6 cellular contexts compared by ENCODE assay signal in the genomic region with DNA sequence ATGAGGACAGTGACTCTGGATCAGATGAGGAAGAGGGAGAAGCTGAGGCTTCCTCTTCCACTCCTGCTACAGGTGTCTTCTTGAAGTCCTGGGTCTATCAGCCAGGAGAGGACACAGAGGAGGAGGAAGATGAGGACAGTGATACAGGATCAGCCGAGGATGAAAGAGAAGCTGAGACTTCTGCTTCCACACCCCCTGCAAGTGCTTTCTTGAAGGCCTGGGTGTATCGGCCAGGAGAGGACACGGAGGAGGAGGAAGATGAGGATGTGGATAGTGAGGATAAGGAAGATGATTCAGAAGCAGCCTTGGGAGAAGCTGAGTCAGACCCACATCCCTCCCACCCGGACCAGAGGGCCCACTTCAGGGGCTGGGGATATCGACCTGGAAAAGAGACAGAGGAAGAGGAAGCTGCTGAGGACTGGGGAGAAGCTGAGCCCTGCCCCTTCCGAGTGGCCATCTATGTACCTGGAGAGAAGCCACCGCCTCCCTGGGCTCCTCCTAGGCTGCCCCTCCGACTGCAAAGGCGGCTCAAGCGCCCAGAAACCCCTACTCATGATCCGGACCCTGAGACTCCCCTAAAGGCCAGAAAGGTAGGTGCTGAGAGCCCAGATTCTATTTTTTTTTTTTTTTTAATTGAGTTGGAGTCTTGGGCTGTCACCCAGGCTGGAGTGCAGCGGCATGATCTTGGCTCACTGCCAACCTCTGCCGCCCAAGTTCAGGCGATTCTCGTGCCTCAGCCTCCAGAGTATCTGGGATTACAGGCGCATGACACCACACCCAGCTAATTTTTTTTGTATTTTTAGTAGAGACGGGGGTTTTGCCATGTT. TPM values are rescaled to one million over a fixed set of nuclear protein-coding genes. Genes with fewer than 3 reads are reported as not detected.
DNase-seq lines count a peak whose midpoint lies in the region; ATAC-seq and TF ChIP-seq lines count a peak whose summit lies in the region.

No MANE protein-coding gene starts in this region.

- no peak overlapping the region for H4K8ac ChIP-seq in H9 (replicated peaks; ENCODE audit: insufficient read length, low read depth, low read length)

- H3K27ac Mint-ChIP-seq in H9 = peak overlapping the region in 2 of 3 experiments; percentile 50 to 100; a peak in 3 of 7 replicates

- H3T11ph ChIP-seq in H9 (ENCODE audit: low read length) = no peak overlapping the region

- WGBS in H9 (ENCODE audit: extremely low coverage, insufficient read length, low lambda C conversion rate) = no CpG with 5 or more reads among the region's 17 CpGs

- H3K56ac ChIP-seq in H9 (ENCODE audit: insufficient read length, low read depth, low read length) = no peak overlapping the region

- no peak overlapping the region for H4K5ac ChIP-seq in H9 (ENCODE audit: insufficient read length, low read depth, low read length)

- peaks cover 3% of the 10 kb centered on the region for H3K4me1 ChIP-seq in H9 (ENCODE audit: insufficient read depth, low read length)

- peak; percentile 5 for ATAC-seq in SK-N-SH treated with all-trans-retinoic acid at 6 μM for 48 hours
- no peak for ATAC-seq in HG02885 (IDR thresholded peaks at IDR 0.05; ENCODE audit: poor library complexity, unreplicated experiment)

- no peak overlapping the region for H2BK120ac ChIP-seq in H9 (ENCODE audit: low read depth, low read length, poor library complexity, severe bottlenecking)

- no peak overlapping the region for H3K18ac ChIP-seq in H9 (ENCODE audit: insufficient read length, low read depth, low read length)

- H4K20me1 ChIP-seq in H9 (ENCODE audit: control insufficient read depth, insufficient read depth, insufficient read length) = no peaks in the 10 kb centered on the region

- H3K36me3 Mint-ChIP-seq in H9 (ENCODE audit: insufficient read depth in 1 of 3, low read depth in 3 of 3) = peaks cover 29 to 52% (median 46%) of the 10 kb centered on the region in 3 experiments

- H3K27me3 Mint-ChIP-seq in H9 (ENCODE audit: low read depth) = no peaks in the 10 kb centered on the region

- peak overlapping the region; percentile 99 for H3K4me3 ChIP-seq in foreskin fibroblast (ENCODE audit: low read depth in 1 of 2, low read length in 2 of 2)

- H3K27me3 ChIP-seq in H9 (ENCODE audit: insufficient read depth, low read length) = no peaks in the 10 kb centered on the region

- H3K79me2 ChIP-seq in H9 (ENCODE audit: insufficient read depth, low read length) = peaks cover 4% of the 10 kb centered on the region; the same call in 1 of the 2 replicates

- peaks cover 19 to 20% of the 10 kb centered on the region in 2 experiments for H3K4me1 Mint-ChIP-seq in H9

- H2BK12ac ChIP-seq in H9 (ENCODE audit: insufficient read length, low read depth, low read length) = peak overlapping the region; percentile 8

- no peak overlapping the region; the same call in 1 of the 2 replicates for H3K4ac ChIP-seq in H9 (ENCODE audit: low read depth, low read length)

- no peaks in the 10 kb centered on the region for H3K9me3 ChIP-seq in H9 (ENCODE audit: control insufficient read depth, low read depth, low read length)

- H3K9me3 Mint-ChIP-seq in H9 = no peaks in the 10 kb centered on the region

- H3K4me3 Mint-ChIP-seq in H9 = peak overlapping the region; percentile 27 to 29; a peak in 3 of 5 replicates

- DNase-seq in H9 (no peak), foreskin fibroblast (peak; percentile 73 to 77), retina (no peak)

- H2BK5ac ChIP-seq in H9 (ENCODE audit: insufficient read length, low read length) = no peak overlapping the region

- no peak overlapping the region for H3K23ac ChIP-seq in H9 (ENCODE audit: insufficient read length, low read depth, low read length)

- no peak overlapping the region for H3K4me2 ChIP-seq in H9 (ENCODE audit: insufficient read depth, insufficient read length, low read length)

- peaks cover 5% of the 10 kb centered on the region for H3K23me2 ChIP-seq in H9 (ENCODE audit: insufficient read length, low read depth, low read length, poor library complexity, severe bottlenecking)

- H3K9ac ChIP-seq in H9 (ENCODE audit: extremely low read depth, insufficient read length, low read length) = no peak overlapping the region

- H3K14ac ChIP-seq in H9 (ENCODE audit: insufficient read depth, low read length) = no peak overlapping the region

- TF ChIP-seq CTCF in H9 (conservative IDR thresholded peaks at IDR 0.05) (no peak), foreskin fibroblast (IDR thresholded peaks at IDR 0.05; ENCODE audit: low read depth, low read length) (no peak)

- H3K27ac ChIP-seq in H9 (ENCODE audit: insufficient read length, low read depth, low read length) (no peak overlapping the region), temporal lobe (ENCODE audit: low read depth, low read length) (peak overlapping the region; percentile 99)

- H3K79me1 ChIP-seq in H9 (ENCODE audit: insufficient read depth, low read depth, low read length, poor library complexity, severe bottlenecking) = peaks cover 11% of the 10 kb centered on the region

- H2BK20ac ChIP-seq in H9 (ENCODE audit: low read depth, low read length, poor library complexity, severe bottlenecking) = no peak overlapping the region

- no peak overlapping the region for H2AK5ac ChIP-seq in H9 (ENCODE audit: insufficient read length, low read length)

- H2AFZ ChIP-seq in H9 (ENCODE audit: low read length) = no peak overlapping the region

- peak overlapping the region; percentile 85 for H4K91ac ChIP-seq in H9 (ENCODE audit: insufficient read length, low read depth, low read length)

- H2BK15ac ChIP-seq in H9 (ENCODE audit: low read depth, low read length) = no peak overlapping the region

TF ChIP-seq in SK-N-SH treated with all-trans-retinoic acid at 6 μM for 48 hours, 23 proteins besides CTCF, POLR2A, EP300 and RAD21:
- TF ChIP-seq ARNTL (CRISPR knock-in tag; IDR thresholded peaks at IDR 0.05; ENCODE audit: borderline replicate concordance, low read depth) (no peak), ZC3H10 (CRISPR knock-in tag; IDR thresholded peaks at IDR 0.05) (no peak), ZNF565 (CRISPR knock-in tag; conservative IDR thresholded peaks at IDR 0.05; ENCODE audit: low read depth) (no peak), OSR1 (CRISPR knock-in tag; IDR thresholded peaks at IDR 0.05) (no peak), TOX (CRISPR knock-in tag; IDR thresholded peaks at IDR 0.05; ENCODE audit: borderline replicate concordance) (no peak), ZFP30 (CRISPR knock-in tag; IDR thresholded peaks at IDR 0.05) (no peak), ESRRG (CRISPR knock-in tag; IDR thresholded peaks at IDR 0.05) (no peak), GLIS3 (CRISPR knock-in tag; IDR thresholded peaks at IDR 0.05) (no peak), CSDC2 (CRISPR knock-in tag; IDR thresholded peaks at IDR 0.05) (no peak), ZFP3 (CRISPR knock-in tag; IDR thresholded peaks at IDR 0.05) (no peak), PPARA (CRISPR knock-in tag; IDR thresholded peaks at IDR 0.05; ENCODE audit: borderline replicate concordance) (no peak), ISL1 (CRISPR knock-in tag; IDR thresholded peaks at IDR 0.05) (no peak), ZNF8 (CRISPR knock-in tag; IDR thresholded peaks at IDR 0.05) (no peak), BACH2 (CRISPR knock-in tag; IDR thresholded peaks at IDR 0.05; ENCODE audit: borderline replicate concordance) (no peak)
- TF ChIP-seq, protein P1, sequence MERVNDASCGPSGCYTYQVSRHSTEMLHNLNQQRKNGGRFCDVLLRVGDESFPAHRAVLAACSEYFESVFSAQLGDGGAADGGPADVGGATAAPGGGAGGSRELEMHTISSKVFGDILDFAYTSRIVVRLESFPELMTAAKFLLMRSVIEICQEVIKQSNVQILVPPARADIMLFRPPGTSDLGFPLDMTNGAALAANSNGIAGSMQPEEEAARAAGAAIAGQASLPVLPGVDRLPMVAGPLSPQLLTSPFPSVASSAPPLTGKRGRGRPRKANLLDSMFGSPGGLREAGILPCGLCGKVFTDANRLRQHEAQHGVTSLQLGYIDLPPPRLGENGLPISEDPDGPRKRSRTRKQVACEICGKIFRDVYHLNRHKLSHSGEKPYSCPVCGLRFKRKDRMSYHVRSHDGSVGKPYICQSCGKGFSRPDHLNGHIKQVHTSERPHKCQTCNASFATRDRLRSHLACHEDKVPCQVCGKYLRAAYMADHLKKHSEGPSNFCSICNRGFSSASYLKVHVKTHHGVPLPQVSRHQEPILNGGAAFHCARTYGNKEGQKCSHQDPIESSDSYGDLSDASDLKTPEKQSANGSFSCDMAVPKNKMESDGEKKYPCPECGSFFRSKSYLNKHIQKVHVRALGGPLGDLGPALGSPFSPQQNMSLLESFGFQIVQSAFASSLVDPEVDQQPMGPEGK (CRISPR knock-in tag; IDR thresholded peaks at IDR 0.05; ENCODE audit: borderline replicate concordance) = no peak
- TF ChIP-seq, protein P2, sequence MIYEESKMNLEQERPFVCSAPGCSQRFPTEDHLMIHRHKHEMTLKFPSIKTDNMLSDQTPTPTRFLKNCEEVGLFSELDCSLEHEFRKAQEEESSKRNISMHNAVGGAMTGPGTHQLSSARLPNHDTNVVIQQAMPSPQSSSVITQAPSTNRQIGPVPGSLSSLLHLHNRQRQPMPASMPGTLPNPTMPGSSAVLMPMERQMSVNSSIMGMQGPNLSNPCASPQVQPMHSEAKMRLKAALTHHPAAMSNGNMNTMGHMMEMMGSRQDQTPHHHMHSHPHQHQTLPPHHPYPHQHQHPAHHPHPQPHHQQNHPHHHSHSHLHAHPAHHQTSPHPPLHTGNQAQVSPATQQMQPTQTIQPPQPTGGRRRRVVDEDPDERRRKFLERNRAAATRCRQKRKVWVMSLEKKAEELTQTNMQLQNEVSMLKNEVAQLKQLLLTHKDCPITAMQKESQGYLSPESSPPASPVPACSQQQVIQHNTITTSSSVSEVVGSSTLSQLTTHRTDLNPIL (CRISPR knock-in tag; IDR thresholded peaks at IDR 0.05; ENCODE audit: low read depth) = no peak

RNA-seq across cellular contexts. Expression of gene PPP1R15A, which starts 2.3 kb away (rescaled TPM):
- total RNA-seq in H9 (2021) (17.2 and 17.5 TPM in 2 replicates), temporal lobe (23.1 TPM)

RNA-seq across cellular contexts. Expression of gene PLEKHA4, which starts 6.1 kb away (rescaled TPM):
- total RNA-seq in H9 (2021) (14.3 and 15.3 TPM in 2 replicates), temporal lobe (2.0 TPM)

RNA-seq across cellular contexts. Expression of gene TULP2, which starts 24.0 kb away (rescaled TPM):
- total RNA-seq in H9 (2021) (0.94 and 1.0 TPM in 2 replicates), temporal lobe (not detected)

RNA-seq across cellular contexts. Expression of gene NUCB1, which starts 25.6 kb away (rescaled TPM):
- total RNA-seq in H9 (2021) (125 and 131 TPM in 2 replicates), temporal lobe (45.5 TPM)

RNA-seq across cellular contexts. Expression of gene HSD17B14, which starts 38.2 kb away (rescaled TPM):
- total RNA-seq in H9 (2021) = 11.2 and 11.6 TPM in 2 replicates
- 1.7 TPM for total RNA-seq in temporal lobe

Comparison
In these comparisons a context has a peak if more than half of its experiments do, and no peak if none do; other contexts are left out.
1. DNase-seq: peak in foreskin fibroblast (2 of 2); none in H9 (single experiment) and retina (single experiment).